In genomic region chr5:144333336-144333920, GRCh38 we compare ENCODE assay signal across 12 cellular contexts.
DNase-seq lines count a peak whose midpoint lies in the region; ATAC-seq and TF ChIP-seq lines count a peak whose summit lies in the region.
"Had no signal": no experiment of that assay in that cellular context is flagged by ENCODE, and none has a peak within 500 bp of the region (broad histone marks: within the 10 kb centered on the region; RNA-seq: fewer than 3 reads in every experiment).

No MANE protein-coding gene starts in this region.

- no peaks in the 10 kb centered on the region for H3K9me3 ChIP-seq in Karpas-422 (ENCODE audit: low read length)
- no peaks in the 10 kb centered on the region for H3K9me3 ChIP-seq in OCI-LY7 (ENCODE audit: low read length)

- no peaks in the 10 kb centered on the region for H3K36me3 ChIP-seq in Karpas-422 (ENCODE audit: insufficient read depth, low read length)
- no peaks in the 10 kb centered on the region for H3K36me3 ChIP-seq in OCI-LY7 (ENCODE audit: insufficient read depth, low read length)

- POLR2A ChIA-PET in OCI-LY7 (lab: Charles Lee): interaction anchor here (1.1 kb wide), 1 partner anchor 15 kb away, joined by 5 read pairs; no protein-coding TSS in a partner anchor

- H4K20me1 ChIP-seq in Karpas-422 (ENCODE audit: insufficient read depth, low read depth, low read length): no peaks in the 10 kb centered on the region
- H4K20me1 ChIP-seq in OCI-LY7 (ENCODE audit: insufficient read depth, low read length): no peaks in the 10 kb centered on the region

- no peak for TF ChIP-seq CTCF in OCI-LY7 (conservative IDR thresholded peaks at IDR 0.05; ENCODE audit: low read length)

- CTCF ChIA-PET in OCI-LY7 (lab: Charles Lee; ENCODE audit: unreplicated experiment): no interaction called here

- BruUV-seq in OCI-LY7 (replicated peaks; lab: Mats Ljungman, UMichigan): no TSS peak

- H3K4me2 ChIP-seq in Karpas-422 (ENCODE audit: low read depth, low read length, poor library complexity, severe bottlenecking) (no peak overlapping the region), OCI-LY7 (ENCODE audit: low read length) (no peak overlapping the region)

- H3K4me1 ChIP-seq in Karpas-422 (ENCODE audit: low read length): peaks cover 16% of the 10 kb centered on the region
- H3K4me1 ChIP-seq in OCI-LY7 (ENCODE audit: insufficient read depth, low read length, poor library complexity, severe bottlenecking): no peaks in the 10 kb centered on the region

- ATAC-seq in GM18868 (IDR thresholded peaks at IDR 0.05; ENCODE audit: unreplicated experiment): peak; percentile 45
- peak; percentile 77 for ATAC-seq in HG02642 (IDR thresholded peaks at IDR 0.05; ENCODE audit: poor library complexity, unreplicated experiment)

- intact Hi-C loops in OCI-LY7 (cut with micrococcal nuclease; ENCODE audit: unreplicated experiment): no loop called here

- H3K4me3 ChIP-seq in Karpas-422 (ENCODE audit: low read length): no peak overlapping the region
- no peak overlapping the region for H3K4me3 ChIP-seq in OCI-LY7 (ENCODE audit: low read depth, low read length, poor library complexity, severe bottlenecking)

- H3K9me2 ChIP-seq in Karpas-422 (replicated peaks; ENCODE audit: insufficient read depth, low read length) (no peaks in the 10 kb centered on the region), OCI-LY7 (ENCODE audit: insufficient read depth, low read length) (no peaks in the 10 kb centered on the region)

- no peak overlapping the region for H2AFZ ChIP-seq in Karpas-422 (ENCODE audit: low read length)
- H2AFZ ChIP-seq in OCI-LY7 (ENCODE audit: low read length): no peak overlapping the region

- H3K27ac ChIP-seq in Karpas-422 (ENCODE audit: low read length): no peak overlapping the region
- no peak overlapping the region for H3K27ac ChIP-seq in OCI-LY7 (ENCODE audit: low read depth, low read length, poor library complexity, severe bottlenecking)

- peak; percentile 64 for DNase-seq in NCI-H146 treated with DMSO at 0.1 percent for 48 hours (lab: John Stamatoyannopoulos, UW; ENCODE audit: unreplicated experiment)
- DNase-seq in iris pigment epithelial cell (ENCODE audit: low read depth): peak; percentile 4
- no peak for DNase-seq in Karpas-422
- DNase-seq in RKO (ENCODE audit: low spot score): no peak
- DNase-seq in OCI-LY7 (ENCODE audit: low spot score): no peak
- DNase-seq in NCI-H524 treated with DMSO at 0.1 percent for 48 hours (lab: John Stamatoyannopoulos, UW): no peak
- DNase-seq: activated CD4-positive, alpha-beta T cell treated with anti-CD3 and anti-CD28 coated beads, Interleukin-2, amount 50 U/mL, for 48 hours; Calu3; erythroblast; NCI-H1436 treated with DMSO at 0.1 percent for 48 hours had no signal

- no peaks in the 10 kb centered on the region for H3K79me2 ChIP-seq in Karpas-422 (ENCODE audit: low read length)
- H3K79me2 ChIP-seq in OCI-LY7 (ENCODE audit: insufficient read depth, low read depth, low read length): no peaks in the 10 kb centered on the region

- no peak overlapping the region for H3K9ac ChIP-seq in Karpas-422 (ENCODE audit: low read length)

- no peaks in the 10 kb centered on the region for H3K27me3 ChIP-seq in Karpas-422 (ENCODE audit: low read length)

Comparison
In these comparisons a context has a peak if more than half of its experiments do, and no peak if none do; other contexts are left out.
1. DNase-seq: peak in NCI-H146 treated with DMSO at 0.1 percent for 48 hours (single experiment) and iris pigment epithelial cell (single experiment); none in Karpas-422 (single experiment), RKO (single experiment), OCI-LY7 (single experiment) and NCI-H524 treated with DMSO at 0.1 percent for 48 hours (single experiment).